24 cellular contexts compared by ENCODE assay signal in the genomic region with DNA sequence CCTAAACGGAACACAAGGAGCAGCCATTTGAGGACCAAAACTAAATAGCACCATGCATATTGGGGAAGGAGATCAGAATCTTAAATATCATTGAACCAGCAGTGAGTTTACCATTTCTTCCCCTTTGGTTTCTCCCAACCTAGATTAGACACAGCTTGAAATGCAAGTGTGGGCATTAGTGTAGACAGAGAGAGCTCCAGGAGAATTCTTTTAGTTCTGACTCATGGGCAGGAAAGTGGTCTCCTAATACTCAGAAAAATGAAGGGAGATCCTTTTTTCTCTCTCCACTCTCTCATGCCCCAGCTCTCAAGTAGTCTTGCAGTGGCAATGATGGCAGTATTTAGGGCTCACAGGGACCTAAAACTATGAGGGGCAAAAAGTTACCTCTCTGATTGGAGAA.
"Had no signal": no experiment of that assay in that cellular context is flagged by ENCODE, and none has a peak within 500 bp of the region (broad histone marks: within the 10 kb centered on the region; RNA-seq: fewer than 3 reads in every experiment).

No MANE protein-coding gene starts in this region.

- H3K36me3 ChIP-seq: esophagus muscularis mucosa, lower lobe of right lung, neutrophil, pancreas, right lobe of liver, stomach had no signal

- H3K27me3 ChIP-seq: esophagus muscularis mucosa, hepatocyte, neutrophil, pancreas, right lobe of liver, stomach had no signal

- H3K36me3 Mint-ChIP-seq: brain, natural killer cell, type B pancreatic cell, WTC11 had no signal

- DNase-seq: activated CD4-positive, alpha-beta memory T cell treated with anti-CD3 and anti-CD28 coated beads, Interleukin-2, amount 10 ng/mL, durations not matched to agents 7 days and 5 days; activated CD4-positive, alpha-beta T cell treated with anti-CD3 and anti-CD28 coated beads for 4 hours; activated CD8-positive, alpha-beta memory T cell treated with anti-CD3 and anti-CD28 coated beads, Interleukin-2, amount 10 ng/mL, durations not matched to agents 7 days and 5 days; activated effector memory CD4-positive, alpha-beta T cell treated with Interleukin-2 at 50 U/mL for 16 hours; activated naive CD4-positive, alpha-beta T cell treated with anti-CD3 and anti-CD28 coated beads, Interleukin-2, amount 50 U/mL, for 16 hours; activated T-cell treated with anti-CD3 and anti-CD28 coated beads, Interleukin-2, amount 50 U/mL, for 4 hours; amniotic stem cell; effector CD8-positive, alpha-beta T cell; islet precursor cell; lower lobe of right lung; natural killer cell; pancreas; right lobe of liver; stimulated activated CD4-positive, alpha-beta T cell treated with anti-CD3 and anti-CD28 coated beads, Interleukin-4, amount 100 ng/mL, for 1 hour; stomach had no signal

- H3K27me3 Mint-ChIP-seq: activated CD4-positive, alpha-beta memory T cell treated with anti-CD3 and anti-CD28 coated beads, Interleukin-2, amount 10 ng/mL, durations not matched to agents 7 days and 5 days; activated CD8-positive, alpha-beta memory T cell treated with anti-CD3 and anti-CD28 coated beads, Interleukin-2, amount 10 ng/mL, durations not matched to agents 7 days and 5 days; central memory CD8-positive, alpha-beta T cell; type B pancreatic cell had no signal

- H3K4me1 Mint-ChIP-seq: brain, natural killer cell, WTC11 had no signal

- H3K4me3 ChIP-seq: coronary artery, esophagus muscularis mucosa, hepatocyte, lower lobe of right lung, pancreas, right lobe of liver, smooth muscle cell, stomach had no signal

- H3K9me3 Mint-ChIP-seq: activated CD4-positive, alpha-beta memory T cell treated with anti-CD3 and anti-CD28 coated beads, Interleukin-2, amount 10 ng/mL, durations not matched to agents 7 days and 5 days; activated T-cell treated with anti-CD3 and anti-CD28 coated beads, Interleukin-2, amount 50 U/mL, for 4 hours; brain; central memory CD8-positive, alpha-beta T cell; type B pancreatic cell; WTC11 had no signal

- H3K27ac Mint-ChIP-seq: activated CD4-positive, alpha-beta memory T cell treated with anti-CD3 and anti-CD28 coated beads, Interleukin-2, amount 10 ng/mL, durations not matched to agents 7 days and 5 days; activated CD8-positive, alpha-beta memory T cell treated with anti-CD3 and anti-CD28 coated beads, Interleukin-2, amount 10 ng/mL, durations not matched to agents 7 days and 5 days; brain; natural killer cell; type B pancreatic cell; WTC11 had no signal

- H3K4me3 Mint-ChIP-seq: activated CD4-positive, alpha-beta memory T cell treated with anti-CD3 and anti-CD28 coated beads, Interleukin-2, amount 10 ng/mL, durations not matched to agents 7 days and 5 days; activated CD8-positive, alpha-beta memory T cell treated with anti-CD3 and anti-CD28 coated beads, Interleukin-2, amount 10 ng/mL, durations not matched to agents 7 days and 5 days; activated T-cell treated with anti-CD3 and anti-CD28 coated beads, Interleukin-2, amount 50 U/mL, for 4 hours; brain; central memory CD8-positive, alpha-beta T cell; natural killer cell; type B pancreatic cell; WTC11 had no signal

- H3K27ac ChIP-seq: coronary artery, esophagus muscularis mucosa, hepatocyte, lower lobe of right lung, neutrophil, pancreas, right lobe of liver, stomach had no signal
